In genomic region chr12:27284751-27285150, GRCh38 we compare ENCODE assay signal across 10 cellular contexts. TPM values are rescaled to one million over a fixed set of nuclear protein-coding genes. Genes with fewer than 3 reads are reported as not detected.
A peak's percentile ranks its signal among the peaks of the same experiment; 100 is the strongest.
DNase-seq lines count a peak whose midpoint lies in the region; ATAC-seq and TF ChIP-seq lines count a peak whose summit lies in the region.
"Had no signal": no experiment of that assay in that cellular context is flagged by ENCODE, and none has a peak within 500 bp of the region (broad histone marks: within the 10 kb centered on the region; RNA-seq: fewer than 3 reads in every experiment).

No MANE protein-coding gene starts in this region.

- H3K36me3 ChIP-seq in gastrocnemius medialis, result no peaks in the 10 kb centered on the region

- TF ChIP-seq CTCF in coronary artery (IDR thresholded peaks at IDR 0.05), result no peak
- TF ChIP-seq CTCF in gastrocnemius medialis (IDR thresholded peaks at IDR 0.05 in 4 of 5, conservative IDR thresholded peaks at IDR 0.05 in 1 of 5), result no peak

- peaks cover 11 to 36% of the 10 kb centered on the region in 2 donors for H3K4me1 ChIP-seq in gastrocnemius medialis

- H3K4me3 ChIP-seq in coronary artery (peak overlapping the region; percentile 8), gastrocnemius medialis (peak overlapping the region in 1 of 4 donors; percentile 1)

- H3K27me3 ChIP-seq in gastrocnemius medialis, result no peaks in the 10 kb centered on the region

- peak overlapping the region; percentile 72 to 84 for H3K27ac ChIP-seq in coronary artery
- peak overlapping the region; percentile 64 to 73 (median 68) for H3K27ac ChIP-seq in gastrocnemius medialis

- peak; percentile 82 for ATAC-seq in GM18511 (IDR thresholded peaks at IDR 0.05; ENCODE audit: unreplicated experiment)
- ATAC-seq in HG02884 (IDR thresholded peaks at IDR 0.05; ENCODE audit: unreplicated experiment), result peak; percentile 73
- peak; percentile 47 to 70 for ATAC-seq in gastrocnemius medialis
- ATAC-seq in GM18873 (IDR thresholded peaks at IDR 0.05; ENCODE audit: low FRiP score, unreplicated experiment), result no peak

- DNase-seq in coronary artery (ENCODE audit: low spot score), result no peak
- no peak for DNase-seq in gastrocnemius medialis
- no peak for DNase-seq in RPMI8226
- DNase-seq in foreskin melanocyte, result no peak
- DNase-seq in NCI-H526 treated with DMSO at 0.1 percent for 48 hours (lab: John Stamatoyannopoulos, UW), result no peak
- DNase-seq: activated CD4-positive, CD25-positive, alpha-beta regulatory T cell treated with anti-CD3 and anti-CD28 coated beads, Interleukin-2, amount 50 U/mL, for 72 hours; NCI-H1436 had no signal

- no peak for TF ChIP-seq POLR2A in gastrocnemius medialis (IDR thresholded peaks at IDR 0.05)

- no peaks in the 10 kb centered on the region for H3K9me3 ChIP-seq in gastrocnemius medialis

- in situ Hi-C loops in gastrocnemius medialis (cut with MboI; ENCODE audit: low sequenced_read_pairs in 4 of 4), result no loop called here

- intact Hi-C loops in gastrocnemius medialis (cut with DNase I; ENCODE audit: low total_unique reads), result no loop called here

RNA-seq across cellular contexts. Expression of gene STK38L, which starts 40.7 kb away (rescaled TPM):
- 10 to 100 TPM; 12.9 to 20.0 (median 13.5) TPM for total RNA-seq in gastrocnemius medialis

RNA-seq across cellular contexts. Expression of gene BMAL2, which starts 47.9 kb away (rescaled TPM):
- under 1 TPM; 0.10 to 0.97 (median 0.30) TPM for total RNA-seq in gastrocnemius medialis
